Comparison of ENCODE assay signal across 10 cellular contexts in the genomic region with DNA sequence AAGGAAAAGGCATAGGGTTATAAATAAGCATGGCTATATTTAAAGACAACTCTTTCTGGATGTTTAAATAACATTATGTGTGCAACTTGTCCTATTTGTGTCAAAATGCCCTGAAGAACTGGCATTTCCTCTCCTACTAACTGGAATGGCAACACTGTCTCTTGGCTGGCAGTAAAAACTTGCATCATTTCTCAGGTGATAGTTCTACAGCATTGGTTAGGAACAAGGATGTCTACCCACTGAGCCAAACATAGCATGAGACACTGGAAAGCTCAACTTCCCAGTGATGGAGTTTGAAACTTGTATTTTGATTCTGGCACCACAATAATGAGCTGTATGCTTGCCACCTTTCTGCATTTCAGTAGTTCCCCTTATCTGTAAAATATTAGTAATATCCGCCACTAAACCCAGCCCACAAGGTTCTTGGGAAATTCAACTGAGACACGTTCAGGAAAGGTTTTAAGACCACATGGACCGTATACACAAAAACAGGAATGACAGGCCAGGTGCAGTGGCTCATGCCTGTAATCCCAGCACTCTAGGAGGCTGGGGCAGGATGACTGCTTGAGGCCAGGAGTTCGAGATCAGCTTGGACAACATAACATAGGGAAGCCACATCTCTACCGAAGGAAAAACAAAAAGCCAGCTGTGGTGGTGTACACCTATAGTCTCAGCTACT. TPM values are rescaled to one million over a fixed set of nuclear protein-coding genes. Genes with fewer than 3 reads are reported as not detected.
DNase-seq lines count a peak whose midpoint lies in the region; ATAC-seq, FAIRE-seq and TF ChIP-seq lines count a peak whose summit lies in the region.
"Had no signal": no experiment of that assay in that cellular context is flagged by ENCODE, and none has a peak within 500 bp of the region (broad histone marks: within the 10 kb centered on the region; RNA-seq: fewer than 3 reads in every experiment).

No MANE protein-coding gene starts in this region.

- H3K36me3 ChIP-seq in astrocyte (ENCODE audit: insufficient read depth, low read length) (peaks cover 85% of the 10 kb centered on the region), HepG2 (replicated peaks in 1 of 2; ENCODE audit: control insufficient read depth in 1 of 2, insufficient read depth in 2 of 2, low read length in 2 of 2) (peaks cover 38 to 87% of the 10 kb centered on the region in 2 experiments)

- peaks cover 41% of the 10 kb centered on the region for H3K4me1 ChIP-seq in astrocyte (ENCODE audit: insufficient read depth, low read length)
- H3K4me1 ChIP-seq in HepG2 (ENCODE audit: insufficient read depth, low read length): peaks cover 67% of the 10 kb centered on the region

- peaks cover 73% of the 10 kb centered on the region for H3K36me3 Mint-ChIP-seq in T-helper 1 cell treated with Interleukin-12 subunit alpha and Interleukin-12 subunit beta and Interleukin-4 antibody, amounts not matched to agents 30 μg/mL and 1 μg/mL, for 36 hours (ENCODE audit: low read depth)
- H3K36me3 Mint-ChIP-seq in astrocyte (ENCODE audit: low read depth, unreplicated experiment): peaks cover 44% of the 10 kb centered on the region

- H3K9ac ChIP-seq in astrocyte (ENCODE audit: low read length) (peak overlapping the region; percentile 97), HepG2 (ENCODE audit: insufficient read depth, low read depth, low read length) (peak overlapping the region; percentile 98)

- H3K9me3 Mint-ChIP-seq in T-helper 1 cell treated with Interleukin-12 subunit alpha and Interleukin-12 subunit beta and Interleukin-4 antibody, amounts not matched to agents 30 μg/mL and 1 μg/mL, for 36 hours: no peaks in the 10 kb centered on the region
- H3K9me3 Mint-ChIP-seq in astrocyte (ENCODE audit: unreplicated experiment): no peaks in the 10 kb centered on the region

- intact Hi-C loops in HepG2 (cut with micrococcal nuclease; ENCODE audit: unreplicated experiment): loop anchor here (10.0 kb wide), 1 partner anchor 373 kb away; a partner anchor contains a TSS

- peak overlapping the region; percentile 49 for H3K27ac Mint-ChIP-seq in T-helper 1 cell treated with Interleukin-12 subunit alpha and Interleukin-12 subunit beta and Interleukin-4 antibody, amounts not matched to agents 30 μg/mL and 1 μg/mL, for 36 hours
- H3K27ac Mint-ChIP-seq in astrocyte (ENCODE audit: unreplicated experiment): peak overlapping the region; percentile 66

- no peak for FAIRE-seq in astrocyte (lab: Jason Lieb, UNC)
- no peak for FAIRE-seq in HepG2 (lab: Jason Lieb, UNC)
- FAIRE-seq: TTC549 had no signal

- no peak for ATAC-seq in HepG2
- ATAC-seq in GM21723 (IDR thresholded peaks at IDR 0.05; ENCODE audit: unreplicated experiment): no peak
- no peak for ATAC-seq in GM19023 (IDR thresholded peaks at IDR 0.05; ENCODE audit: unreplicated experiment)

- CTCF ChIA-PET in HepG2 (lab: Yijun Ruan, JAX; ENCODE audit: low intra/inter-chr PET ratio, low total read pairs): no interaction called here

- H2AFZ ChIP-seq in astrocyte (ENCODE audit: low read depth, low read length) (no peak overlapping the region), HepG2 (ENCODE audit: low read length) (no peak overlapping the region)

- no peak for TF ChIP-seq EP300 in HepG2 (IDR thresholded peaks at IDR 0.05; ENCODE audit: low read depth in 2 of 2, low read length in 2 of 2)
- TF ChIP-seq EP300 in HepG2 (CRISPR knock-in tag; IDR thresholded peaks at IDR 0.05; ENCODE audit: borderline replicate concordance): no peak

- H3K27me3 ChIP-seq in astrocyte (ENCODE audit: insufficient read depth, low read length): no peaks in the 10 kb centered on the region
- no peaks in the 10 kb centered on the region; a peak in 2 of 5 replicates for H3K27me3 ChIP-seq in HepG2 (ENCODE audit: control insufficient read depth in 1 of 2, insufficient read depth in 2 of 2, low read length in 2 of 2)

- H3K4me1 Mint-ChIP-seq in T-helper 1 cell treated with Interleukin-12 subunit alpha and Interleukin-12 subunit beta and Interleukin-4 antibody, amounts not matched to agents 30 μg/mL and 1 μg/mL, for 36 hours (ENCODE audit: low read depth): peaks cover 58% of the 10 kb centered on the region
- H3K4me1 Mint-ChIP-seq in astrocyte (ENCODE audit: low read depth, unreplicated experiment): peaks cover 35% of the 10 kb centered on the region

- peak; percentile 29 to 44; a peak in 3 of 4 replicates for TF ChIP-seq POLR2A in HepG2 (IDR thresholded peaks at IDR 0.05; ENCODE audit: insufficient read depth in 1 of 2, low read depth in 2 of 2, low read length in 2 of 2)

- peak overlapping the region; percentile 96 for H3K4me3 ChIP-seq in astrocyte (ENCODE audit: insufficient read depth, low read depth, low read length)
- peak overlapping the region; percentile 84 to 96 (median 94) for H3K4me3 ChIP-seq in HepG2 (replicated peaks in 1 of 3; ENCODE audit: insufficient read depth in 1 of 3, low read depth in 2 of 3, low read length in 3 of 3)

- BruUV-seq in HepG2 (replicated peaks; lab: Mats Ljungman, UMichigan): no TSS peak

- POLR2A ChIA-PET in HepG2 (lab: Yijun Ruan, JAX): interaction anchor here (0.9 to 3.2 kb wide), 9 partner anchors 9 to 297 kb away, joined by 3 to 14 read pairs (median 5); no protein-coding TSS in a partner anchor

- peak overlapping the region; percentile 88 for H3K4me3 Mint-ChIP-seq in T-helper 1 cell treated with Interleukin-12 subunit alpha and Interleukin-12 subunit beta and Interleukin-4 antibody, amounts not matched to agents 30 μg/mL and 1 μg/mL, for 36 hours
- H3K4me3 Mint-ChIP-seq in astrocyte (ENCODE audit: unreplicated experiment): peak overlapping the region; percentile 99

- H3K79me2 ChIP-seq in astrocyte (ENCODE audit: insufficient read depth, low read length) (peaks cover 75% of the 10 kb centered on the region), HepG2 (ENCODE audit: insufficient read depth, low read length) (peaks cover 61% of the 10 kb centered on the region)

- H3K9me3 ChIP-seq in astrocyte (ENCODE audit: insufficient read depth, low read depth, low read length) (no peaks in the 10 kb centered on the region), HepG2 (ENCODE audit: low read length) (no peaks in the 10 kb centered on the region)

- 33% methylated on average over 5 of the region's 5 CpGs for WGBS in HepG2 (ENCODE audit: low lambda C conversion rate)

- H4K20me1 ChIP-seq in astrocyte (ENCODE audit: insufficient read depth, low read length): peaks cover 99% of the 10 kb centered on the region
- peaks cover 100% of the 10 kb centered on the region for H4K20me1 ChIP-seq in HepG2 (ENCODE audit: insufficient read depth, low read length)

- H3K27ac ChIP-seq in astrocyte (ENCODE audit: low read depth, low read length): peak overlapping the region; percentile 23
- peak overlapping the region; percentile 97 for H3K27ac ChIP-seq in HepG2 (ENCODE audit: extremely low read length, insufficient read depth, low read length)
- peak overlapping the region; percentile 58 for H3K27ac ChIP-seq in substantia nigra (ENCODE audit: low read depth, low read length, poor library complexity, severe bottlenecking)

- in situ Hi-C loops in HepG2 (cut with HindIII; ENCODE audit: extremely low pct_ligation_motif_present, low pct_unique_long_range_greater_than_20kb): no loop called here

- no peaks in the 10 kb centered on the region for H3K27me3 Mint-ChIP-seq in T-helper 1 cell treated with Interleukin-12 subunit alpha and Interleukin-12 subunit beta and Interleukin-4 antibody, amounts not matched to agents 30 μg/mL and 1 μg/mL, for 36 hours (ENCODE audit: low read depth)
- H3K27me3 Mint-ChIP-seq in astrocyte (ENCODE audit: low read depth, unreplicated experiment): no peaks in the 10 kb centered on the region

- TF ChIP-seq RAD21 in HepG2 (CRISPR knock-in tag; IDR thresholded peaks at IDR 0.05): no peak

- H3K4me2 ChIP-seq in astrocyte (ENCODE audit: low read length): peak overlapping the region; percentile 99
- peak overlapping the region; percentile 94 for H3K4me2 ChIP-seq in HepG2 (ENCODE audit: low read depth, low read length)

- no peak for TF ChIP-seq CTCF in astrocyte (IDR thresholded peaks at IDR 0.05; ENCODE audit: insufficient read depth, low read depth, low read length)
- no peak for TF ChIP-seq CTCF in HepG2 (CRISPR knock-in tag; IDR thresholded peaks at IDR 0.05)

- no peak for DNase-seq in T-helper 1 cell
- DNase-seq in astrocyte (ENCODE audit: low read depth): no peak
- DNase-seq in HepG2 (ENCODE audit: low spot score): no peak
- DNase-seq in substantia nigra (lab: John Stamatoyannopoulos, UW): no peak
- DNase-seq in stimulated activated CD8-positive, alpha-beta memory T cell treated with anti-CD3 and anti-CD28 coated beads, Interleukin-4, amount 100 ng/mL, for 48 hours: no peak
- DNase-seq: KBM-7 had no signal

TF ChIP-seq in HepG2, 621 proteins besides CTCF, POLR2A, EP300 and RAD21 (continues in another document):
- TF ChIP-seq SALL1 (CRISPR knock-in tag; IDR thresholded peaks at IDR 0.05): 0 out of 2 replicates have a peak, but pooled peaks have one; percentile 26

RNA-seq across cellular contexts. Expression of a gene that starts 5.1 kb away (rescaled TPM):
- total RNA-seq in astrocyte (378 and 421 TPM in 2 replicates), HepG2 (2016; rRNA removed; fragmentation: Illumina TruSeq; extraction: Trizol) (230 and 368 TPM in 2 replicates)
- 31.8 and 45.4 TPM in 2 replicates for total RNA-seq in HepG2 (2016; cell fraction: cytosol; rRNA removed; fragmentation: Illumina TruSeq; extraction: Trizol; ENCODE audit: low read depth)
- 210 and 375 TPM in 2 replicates for total RNA-seq in HepG2 (2016; cell fraction: insoluble cytoplasmic fraction; rRNA removed; fragmentation: Illumina TruSeq; extraction: Trizol)
- total RNA-seq in HepG2 (2016; cell fraction: membrane; rRNA removed; fragmentation: Illumina TruSeq; extraction: Trizol): 98.8 and 127 TPM in 2 replicates
- total RNA-seq in HepG2 (2016; cell fraction: nucleus; rRNA removed; fragmentation: Illumina TruSeq; extraction: Trizol): 947 and 961 TPM in 2 replicates
- 861 and 880 TPM in 2 replicates for polyA plus RNA-seq in HepG2 (2011; rRNA removed)
- 346 and 636 TPM in 2 replicates for polyA plus RNA-seq in HepG2 (2011; cell fraction: cytosol; rRNA removed)
- 926 and 1,239 TPM in 2 replicates for polyA plus RNA-seq in HepG2 (2011; cell fraction: nucleus; rRNA removed)
- 836 and 868 TPM in 2 replicates for polyA plus RNA-seq in HepG2 (2012)
- 8.1 TPM in 2 replicates for polyA plus RNA-seq in HepG2 (2016; cell fraction: cytosol; fragmentation: Illumina TruSeq; extraction: Trizol; ENCODE audit: low read depth)
- 138 and 148 TPM in 2 replicates for polyA plus RNA-seq in HepG2 (2016; cell fraction: insoluble cytoplasmic fraction; fragmentation: Illumina TruSeq; extraction: Trizol; ENCODE audit: low read depth)
- 24.1 and 28.9 TPM in 2 replicates for polyA plus RNA-seq in HepG2 (2016; cell fraction: membrane; fragmentation: Illumina TruSeq; extraction: Trizol; ENCODE audit: low read depth)
- polyA plus RNA-seq in HepG2 (2016; cell fraction: nucleus; fragmentation: Illumina TruSeq; extraction: Trizol; ENCODE audit: insufficient read depth, low read depth): 882 and 909 TPM in 2 replicates
- polyA minus RNA-seq in HepG2 (2011; rRNA and poly(A)+ RNA removed; ENCODE audit: low replicate concordance): 406 and 1,055 TPM in 2 replicates
- polyA minus RNA-seq in HepG2 (2011; cell fraction: cytosol; rRNA and poly(A)+ RNA removed): 1,075 and 1,302 TPM in 2 replicates
- polyA minus RNA-seq in HepG2 (2011; cell fraction: nucleus; rRNA and poly(A)+ RNA removed): 2,125 and 2,864 TPM in 2 replicates

Comparison
In these comparisons a context has a peak if more than half of its experiments do, and no peak if none do; other contexts are left out.
1. H3K27ac ChIP-seq: peak in every context shown above with its lines; median percentile 97 in HepG2; 58 in substantia nigra; 23 in astrocyte.